ENCODE assay signal across 25 cellular contexts in the genomic region with DNA sequence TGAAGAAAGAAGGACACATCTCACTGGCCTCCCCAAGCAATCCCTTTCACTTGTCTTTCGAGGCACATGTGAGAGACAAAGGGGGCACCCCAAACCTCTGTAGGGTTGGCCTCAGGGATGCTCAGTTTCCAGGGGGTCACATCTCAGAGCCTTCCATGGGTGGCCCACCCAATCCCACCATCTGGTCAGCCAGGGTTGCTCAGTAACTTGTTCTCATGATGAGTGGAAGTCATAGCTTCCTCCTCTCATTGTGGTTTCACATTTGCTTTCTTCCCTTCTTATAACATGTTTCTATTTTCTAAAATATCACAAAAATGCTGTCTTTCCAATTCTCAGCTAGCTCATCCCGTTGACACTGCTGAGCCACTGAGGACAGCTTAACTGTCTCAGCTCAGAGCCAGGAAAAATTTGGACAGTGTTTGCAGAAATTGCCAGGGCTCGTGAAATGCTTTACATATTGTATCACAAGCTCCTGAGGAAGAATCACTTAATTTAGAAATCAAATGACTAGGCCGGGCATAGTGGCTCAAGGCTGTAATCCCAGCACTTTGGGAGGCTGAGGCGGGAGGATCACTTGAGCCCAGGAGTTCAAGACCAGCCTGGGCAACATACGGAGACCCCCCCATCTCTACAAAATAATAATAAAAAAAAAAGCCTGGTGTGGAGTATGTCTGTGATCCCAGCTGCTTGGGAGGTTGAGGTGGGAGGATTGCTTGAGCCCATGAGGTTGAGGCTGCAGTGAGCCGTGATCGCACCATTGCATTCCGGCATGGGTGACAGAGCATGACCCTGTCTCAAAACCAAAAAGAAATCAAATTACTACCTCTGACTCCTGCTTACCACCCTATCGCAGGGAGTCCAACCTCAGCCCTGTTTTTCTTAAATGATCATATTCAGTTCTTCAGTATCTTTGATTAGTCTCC.
DNase-seq lines count a peak whose midpoint lies in the region; ATAC-seq and TF ChIP-seq lines count a peak whose summit lies in the region.
"Had no signal": no experiment of that assay in that cellular context is flagged by ENCODE, and none has a peak within 500 bp of the region (broad histone marks: within the 10 kb centered on the region; RNA-seq: fewer than 3 reads in every experiment).

No MANE protein-coding gene starts in this region.

- peak overlapping the region; percentile 36; the same call in 1 of the 2 replicates for H3K27ac ChIP-seq in BLaER1
- H3K27ac ChIP-seq: C4-2B, epithelial cell of prostate, HL-60, neutrophil, psoas muscle, SJSA1, suprapubic skin had no signal

- ATAC-seq in GM18868 (IDR thresholded peaks at IDR 0.05; ENCODE audit: unreplicated experiment) (peak; percentile 59), HG02884 (IDR thresholded peaks at IDR 0.05; ENCODE audit: unreplicated experiment) (peak; percentile 43), T-cell (replicated peaks in 1 of 4) (no peak)
- ATAC-seq: activated T-cell treated with anti-CD3 and anti-CD28 coated beads, Interleukin-2, amount 50 U/mL, for 4 hours; left colon; psoas muscle had no signal

- no peak overlapping the region for H3K4me3 ChIP-seq in BLaER1
- H3K4me3 ChIP-seq: psoas muscle, SJSA1, suprapubic skin had no signal

- TF ChIP-seq CTCF in endothelial cell (IDR thresholded peaks at IDR 0.05; ENCODE audit: unreplicated experiment): no peak

- H3K4me1 Mint-ChIP-seq in T-cell: peaks cover 6 to 9% (median 7%) of the 10 kb centered on the region in 3 donors
- H3K4me1 Mint-ChIP-seq in endothelial cell (ENCODE audit: unreplicated experiment): peaks cover 15% of the 10 kb centered on the region

- H3K9me3 Mint-ChIP-seq in T-cell: no peaks in the 10 kb centered on the region
- no peaks in the 10 kb centered on the region for H3K9me3 Mint-ChIP-seq in endothelial cell (ENCODE audit: unreplicated experiment)
- H3K9me3 Mint-ChIP-seq: activated T-cell treated with anti-CD3 and anti-CD28 coated beads, Interleukin-2, amount 50 U/mL, for 4 hours; memory B cell had no signal

- H4K20me1 ChIP-seq in BLaER1: peaks cover 91% of the 10 kb centered on the region

- POLR2A ChIA-PET in T-cell (lab: Charles Lee): no interaction called here

- H3K9me3 ChIP-seq in BLaER1: peaks cover 7% of the 10 kb centered on the region; the same call in 1 of the 2 replicates
- H3K9me3 ChIP-seq: neutrophil, psoas muscle, SJSA1, suprapubic skin had no signal

- DNase-seq in cerebellum (ENCODE audit: low spot score) (peak; percentile 39), T-cell (no peak), NCI-H2196 treated with DMSO at 0.1 percent for 48 hours (lab: John Stamatoyannopoulos, UW; ENCODE audit: unreplicated experiment) (no peak), NCI-H524 treated with DMSO at 0.1 percent for 48 hours (lab: John Stamatoyannopoulos, UW) (no peak), endothelial cell (ENCODE audit: low spot score) (no peak)
- DNase-seq: activated CD8-positive, alpha-beta memory T cell treated with anti-CD3 and anti-CD28 coated beads for 24 hours; activated T-cell treated with anti-CD3 and anti-CD28 coated beads, Interleukin-2, amount 50 U/mL, for 4 hours; foreskin fibroblast; Kasumi-1; left colon; NCI-H1048; NCI-H187; NCI-H69; psoas muscle; T-helper 1 cell had no signal

- H3K27me3 ChIP-seq in BLaER1: no peaks in the 10 kb centered on the region
- H3K27me3 ChIP-seq: neutrophil, SJSA1, suprapubic skin had no signal

- CTCF ChIA-PET in T-cell (lab: Charles Lee): interaction anchor here (0.7 to 3.1 kb wide), 12 partner anchors 9 to 195 kb away, joined by 3 to 29 read pairs (median 3); no protein-coding TSS in a partner anchor

- H3K36me3 ChIP-seq in BLaER1: peaks cover 26% of the 10 kb centered on the region
- H3K36me3 ChIP-seq: neutrophil, SJSA1, suprapubic skin had no signal

- H3K27ac Mint-ChIP-seq in T-cell (no peak overlapping the region), endothelial cell (ENCODE audit: unreplicated experiment) (no peak overlapping the region)
- H3K27ac Mint-ChIP-seq: memory B cell had no signal

- no peaks in the 10 kb centered on the region for H3K27me3 Mint-ChIP-seq in T-cell
- no peaks in the 10 kb centered on the region for H3K27me3 Mint-ChIP-seq in endothelial cell (ENCODE audit: unreplicated experiment)
- H3K27me3 Mint-ChIP-seq: memory B cell had no signal

- no peak overlapping the region for H3K9ac ChIP-seq in BLaER1

- H3K36me3 Mint-ChIP-seq in T-cell (no peaks in the 10 kb centered on the region), endothelial cell (ENCODE audit: low read depth, unreplicated experiment) (no peaks in the 10 kb centered on the region)
- H3K36me3 Mint-ChIP-seq: memory B cell had no signal

- H3K4me2 ChIP-seq in BLaER1: peak overlapping the region; percentile 66

- H3K4me3 Mint-ChIP-seq in T-cell (no peak overlapping the region), endothelial cell (ENCODE audit: unreplicated experiment) (no peak overlapping the region)
- H3K4me3 Mint-ChIP-seq: activated T-cell treated with anti-CD3 and anti-CD28 coated beads, Interleukin-2, amount 50 U/mL, for 4 hours; memory B cell had no signal

- peaks cover 95% of the 10 kb centered on the region for H3K4me1 ChIP-seq in BLaER1

Comparison
In these comparisons a context has a peak if more than half of its experiments do, and no peak if none do; other contexts are left out.
1. ATAC-seq: peak in GM18868 (single experiment) and HG02884 (single experiment); none in T-cell (0 of 4).